1 cellular context compared by ENCODE assay signal in the genomic region with DNA sequence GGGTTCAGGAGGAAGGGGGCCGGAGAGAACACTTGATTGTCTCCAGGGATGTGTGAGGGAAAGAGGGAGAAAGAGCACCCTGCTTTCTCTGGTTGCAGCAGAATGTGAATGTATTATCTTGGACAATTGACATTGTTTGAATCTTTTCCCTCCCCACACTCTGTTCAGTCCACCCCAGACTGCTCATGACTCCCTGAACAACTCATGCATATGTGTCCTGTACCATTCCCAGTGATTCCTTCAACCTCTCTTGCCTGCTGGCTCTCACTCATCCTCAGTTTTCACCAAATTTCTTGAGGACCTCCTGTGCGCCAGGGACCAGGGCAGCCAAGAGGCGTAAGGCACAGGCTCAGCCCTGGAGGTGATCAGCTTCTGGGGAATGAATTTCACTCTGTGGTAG.
TF ChIP-seq lines count a peak whose summit lies in the region.

No MANE protein-coding gene starts in this region.

TF ChIP-seq in GM23338, 12 proteins besides CTCF, POLR2A, EP300 and RAD21 (continued from another document):
- TF ChIP-seq, protein P1, sequence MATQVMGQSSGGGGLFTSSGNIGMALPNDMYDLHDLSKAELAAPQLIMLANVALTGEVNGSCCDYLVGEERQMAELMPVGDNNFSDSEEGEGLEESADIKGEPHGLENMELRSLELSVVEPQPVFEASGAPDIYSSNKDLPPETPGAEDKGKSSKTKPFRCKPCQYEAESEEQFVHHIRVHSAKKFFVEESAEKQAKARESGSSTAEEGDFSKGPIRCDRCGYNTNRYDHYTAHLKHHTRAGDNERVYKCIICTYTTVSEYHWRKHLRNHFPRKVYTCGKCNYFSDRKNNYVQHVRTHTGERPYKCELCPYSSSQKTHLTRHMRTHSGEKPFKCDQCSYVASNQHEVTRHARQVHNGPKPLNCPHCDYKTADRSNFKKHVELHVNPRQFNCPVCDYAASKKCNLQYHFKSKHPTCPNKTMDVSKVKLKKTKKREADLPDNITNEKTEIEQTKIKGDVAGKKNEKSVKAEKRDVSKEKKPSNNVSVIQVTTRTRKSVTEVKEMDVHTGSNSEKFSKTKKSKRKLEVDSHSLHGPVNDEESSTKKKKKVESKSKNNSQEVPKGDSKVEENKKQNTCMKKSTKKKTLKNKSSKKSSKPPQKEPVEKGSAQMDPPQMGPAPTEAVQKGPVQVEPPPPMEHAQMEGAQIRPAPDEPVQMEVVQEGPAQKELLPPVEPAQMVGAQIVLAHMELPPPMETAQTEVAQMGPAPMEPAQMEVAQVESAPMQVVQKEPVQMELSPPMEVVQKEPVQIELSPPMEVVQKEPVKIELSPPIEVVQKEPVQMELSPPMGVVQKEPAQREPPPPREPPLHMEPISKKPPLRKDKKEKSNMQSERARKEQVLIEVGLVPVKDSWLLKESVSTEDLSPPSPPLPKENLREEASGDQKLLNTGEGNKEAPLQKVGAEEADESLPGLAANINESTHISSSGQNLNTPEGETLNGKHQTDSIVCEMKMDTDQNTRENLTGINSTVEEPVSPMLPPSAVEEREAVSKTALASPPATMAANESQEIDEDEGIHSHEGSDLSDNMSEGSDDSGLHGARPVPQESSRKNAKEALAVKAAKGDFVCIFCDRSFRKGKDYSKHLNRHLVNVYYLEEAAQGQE (IDR thresholded peaks at IDR 0.05; ENCODE audit: unreplicated experiment) = no peak
- no peak for TF ChIP-seq ZNF114 (CRISPR knock-in tag; IDR thresholded peaks at IDR 0.05)
